In genomic region chr2:63344575-63345284, GRCh38 we compare ENCODE assay signal across 21 cellular contexts.
"Had no signal": no experiment of that assay in that cellular context is flagged by ENCODE, and none has a peak within 500 bp of the region (broad histone marks: within the 10 kb centered on the region; RNA-seq: fewer than 3 reads in every experiment).

No MANE protein-coding gene starts in this region.

- DNase-seq: activated CD4-positive, alpha-beta T cell treated with anti-CD3 and anti-CD28 coated beads for 1 hour; activated CD8-positive, alpha-beta memory T cell treated with anti-CD3 and anti-CD28 coated beads for 24 hours; activated CD8-positive, alpha-beta memory T cell treated with anti-CD3 and anti-CD28 coated beads, Interleukin-2, amount 50 U/mL, for 48 hours; activated effector memory CD4-positive, alpha-beta T cell treated with anti-CD3 and anti-CD28 coated beads, Interleukin-2, amount 50 U/mL, for 16 hours; activated naive CD4-positive, alpha-beta T cell treated with anti-CD3 and anti-CD28 coated beads, Interleukin-2, amount 50 U/mL, for 16 hours; activated T-cell treated with anti-CD3 and anti-CD28 coated beads, Interleukin-2, amount 50 U/mL, for 48 hours; effector CD8-positive, alpha-beta T cell; esophagus squamous epithelium; hypothalamus; midbrain; small intestine; stimulated activated CD4-positive, alpha-beta T cell treated with anti-CD3 and anti-CD28 coated beads, Interleukin-15, amount 100 ng/mL, for 24 hours; stimulated activated CD4-positive, alpha-beta T cell treated with anti-CD3 and anti-CD28 coated beads, Interleukin-2, amount 100 ng/mL, for 48 hours; stimulated activated naive CD8-positive, alpha-beta T cell treated with anti-CD3 and anti-CD28 coated beads, Interleukin-15, amount 100 ng/mL, for 72 hours; trophoblast cell; WERI-Rb-1 had no signal

- ATAC-seq: stimulated activated naive CD8-positive, alpha-beta T cell treated with anti-CD3 and anti-CD28 coated beads, Interleukin-15, amount 100 ng/mL, for 72 hours had no signal

- H3K4me3 ChIP-seq: ascending aorta, esophagus squamous epithelium, lung, right atrium auricular region, suprapubic skin, vagina had no signal
